ENCODE assay signal across 8 cellular contexts in the genomic region with DNA sequence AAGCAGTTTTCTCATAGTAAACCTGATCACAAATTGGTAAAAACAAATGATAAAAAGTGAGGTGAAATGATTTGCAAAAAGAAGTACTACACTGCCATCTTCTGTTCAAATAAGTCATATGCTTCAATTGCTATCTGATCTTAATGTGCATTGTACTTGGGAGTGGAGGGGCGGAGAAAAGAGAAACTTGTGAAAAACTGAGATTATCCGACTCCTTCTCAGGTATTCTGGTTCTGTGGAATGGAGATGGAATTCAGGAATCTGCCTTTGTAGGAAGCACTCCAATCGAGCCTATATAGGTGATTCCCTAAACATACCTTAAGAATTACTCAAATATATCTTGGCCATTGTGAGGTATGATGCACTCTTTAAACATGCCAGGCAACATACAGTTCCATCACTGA.
A peak's percentile ranks its signal among the peaks of the same experiment; 100 is the strongest.
DNase-seq lines count a peak whose midpoint lies in the region; ATAC-seq and TF ChIP-seq lines count a peak whose summit lies in the region.

No MANE protein-coding gene starts in this region.

- H3K9me3 Mint-ChIP-seq in chondrocyte (ENCODE audit: low read depth) (no peaks in the 10 kb centered on the region), progenitor cell of endocrine pancreas (ENCODE audit: low read depth) (no peaks in the 10 kb centered on the region)
- H3K9me3 Mint-ChIP-seq in T-helper 2 cell treated with Interferon-gamma antibody and Interleukin-4, amounts not matched to agents 5 μg/mL and 100 μg/mL, for 36 hours, result peaks cover 2% of the 10 kb centered on the region

- H3K36me3 Mint-ChIP-seq in chondrocyte (ENCODE audit: low read depth) (no peaks in the 10 kb centered on the region), progenitor cell of endocrine pancreas (ENCODE audit: insufficient read depth) (no peaks in the 10 kb centered on the region)
- no peaks in the 10 kb centered on the region for H3K36me3 Mint-ChIP-seq in T-helper 2 cell treated with Interferon-gamma antibody and Interleukin-4, amounts not matched to agents 5 μg/mL and 100 μg/mL, for 36 hours (ENCODE audit: low read depth)

- TF ChIP-seq CTCF in chondrocyte (IDR thresholded peaks at IDR 0.05), result peak; percentile 77
- peak; percentile 62 for TF ChIP-seq CTCF in progenitor cell of endocrine pancreas (IDR thresholded peaks at IDR 0.05; ENCODE audit: unreplicated experiment)

- peaks cover 3% of the 10 kb centered on the region for H3K4me1 Mint-ChIP-seq in chondrocyte (ENCODE audit: low read depth)
- peaks cover 32% of the 10 kb centered on the region for H3K4me1 Mint-ChIP-seq in progenitor cell of endocrine pancreas (ENCODE audit: low read depth)
- H3K4me1 Mint-ChIP-seq in T-helper 2 cell treated with Interferon-gamma antibody and Interleukin-4, amounts not matched to agents 5 μg/mL and 100 μg/mL, for 36 hours (ENCODE audit: low read depth), result no peaks in the 10 kb centered on the region

- peak; percentile 41 for DNase-seq in NCI-H460 (ENCODE audit: extremely low read depth, low read depth)
- DNase-seq in chondrocyte (ENCODE audit: low spot score), result no peak
- no peak for DNase-seq in progenitor cell of endocrine pancreas (ENCODE audit: low spot score, unreplicated experiment)
- DNase-seq in A172 (ENCODE audit: low spot score), result no peak
- DNase-seq in dedifferentiated amniotic fluid mesenchymal stem cell (ENCODE audit: extremely low spot score), result no peak
- DNase-seq in T-helper 2 cell treated with Interferon-gamma antibody and Interleukin-4, amounts not matched to agents 5 μg/mL and 100 μg/mL, for 36 hours (ENCODE audit: low spot score), result no peak

- H3K4me3 Mint-ChIP-seq in chondrocyte (ENCODE audit: unreplicated experiment), result no peak overlapping the region
- no peak overlapping the region for H3K4me3 Mint-ChIP-seq in progenitor cell of endocrine pancreas (ENCODE audit: low read depth)
- H3K4me3 Mint-ChIP-seq in T-helper 2 cell treated with Interferon-gamma antibody and Interleukin-4, amounts not matched to agents 5 μg/mL and 100 μg/mL, for 36 hours, result no peak overlapping the region

- ATAC-seq in GM18867 (IDR thresholded peaks at IDR 0.05; ENCODE audit: unreplicated experiment) (peak; percentile 77), HG02884 (IDR thresholded peaks at IDR 0.05; ENCODE audit: unreplicated experiment) (peak; percentile 51)

- no peak overlapping the region for H3K27ac Mint-ChIP-seq in chondrocyte (ENCODE audit: unreplicated experiment)
- no peak overlapping the region for H3K27ac Mint-ChIP-seq in progenitor cell of endocrine pancreas
- no peak overlapping the region for H3K27ac Mint-ChIP-seq in T-helper 2 cell treated with Interferon-gamma antibody and Interleukin-4, amounts not matched to agents 5 μg/mL and 100 μg/mL, for 36 hours

- H3K27me3 Mint-ChIP-seq in chondrocyte (ENCODE audit: low read depth) (peaks cover 18% of the 10 kb centered on the region), progenitor cell of endocrine pancreas (no peaks in the 10 kb centered on the region)
- H3K27me3 Mint-ChIP-seq in T-helper 2 cell treated with Interferon-gamma antibody and Interleukin-4, amounts not matched to agents 5 μg/mL and 100 μg/mL, for 36 hours (ENCODE audit: low read depth), result no peaks in the 10 kb centered on the region
